19 cellular contexts compared by ENCODE assay signal in the genomic region with DNA sequence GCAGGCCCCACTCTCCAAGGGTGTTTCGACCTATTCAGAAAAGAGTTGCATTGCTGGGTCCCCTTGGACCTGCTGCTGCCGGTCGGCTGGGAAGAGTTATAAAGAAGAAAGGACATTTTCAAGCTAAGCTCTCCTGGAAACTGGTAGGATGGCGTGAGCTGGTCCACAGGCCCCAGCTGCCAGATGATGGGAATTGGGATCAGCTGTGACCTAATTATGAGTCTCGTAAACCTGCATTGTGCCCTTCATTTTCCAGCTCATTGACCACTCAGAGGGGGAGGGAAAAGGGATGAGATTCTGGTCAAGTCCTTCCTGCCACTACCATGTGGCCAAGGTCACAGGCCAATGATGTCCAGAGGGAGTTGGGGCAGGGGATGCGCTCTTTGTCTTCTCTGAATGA.
DNase-seq lines count a peak whose midpoint lies in the region; ATAC-seq lines count a peak whose summit lies in the region.
"Had no signal": no experiment of that assay in that cellular context is flagged by ENCODE, and none has a peak within 500 bp of the region (broad histone marks: within the 10 kb centered on the region; RNA-seq: fewer than 3 reads in every experiment).

No MANE protein-coding gene starts in this region.

- DNase-seq in G401 (ENCODE audit: low spot score), result peak; percentile 53
- peak; percentile 89 for DNase-seq in NCI-H69 (lab: John Stamatoyannopoulos, UW)
- peak; percentile 44 for DNase-seq in cerebellar cortex (ENCODE audit: low spot score)
- DNase-seq in left kidney (ENCODE audit: low read depth, low spot score), result peak; percentile 2
- no peak for DNase-seq in NCI-H345 treated with DMSO at 0.1 percent for 48 hours (lab: John Stamatoyannopoulos, UW; ENCODE audit: unreplicated experiment)
- DNase-seq in NCI-H2196 (lab: John Stamatoyannopoulos, UW; ENCODE audit: unreplicated experiment), result no peak
- no peak for DNase-seq in DMS 273 (lab: John Stamatoyannopoulos, UW; ENCODE audit: unreplicated experiment)
- DNase-seq: ACHN; C1 segment of cervical spinal cord; Calu3; CD4-positive, alpha-beta T cell; DMS153; DMS79 treated with DMSO at 0.1 percent for 48 hours; EL; GDM1; HCEC 1CT; HFFc6 had no signal

- in situ Hi-C loops in G401 (cut with HindIII; ENCODE audit: low sequenced_read_pairs), result no loop called here

- no peak for ATAC-seq in GM21367 (IDR thresholded peaks at IDR 0.05; ENCODE audit: unreplicated experiment)
- ATAC-seq: HepG2 had no signal

Comparison
In these comparisons a context has a peak if more than half of its experiments do, and no peak if none do; other contexts are left out.
1. DNase-seq: peak in G401 (single experiment), NCI-H69 (single experiment), cerebellar cortex (single experiment) and left kidney (single experiment); none in NCI-H345 treated with DMSO at 0.1 percent for 48 hours (single experiment), NCI-H2196 (single experiment) and DMS 273 (single experiment).